In the genomic region with DNA sequence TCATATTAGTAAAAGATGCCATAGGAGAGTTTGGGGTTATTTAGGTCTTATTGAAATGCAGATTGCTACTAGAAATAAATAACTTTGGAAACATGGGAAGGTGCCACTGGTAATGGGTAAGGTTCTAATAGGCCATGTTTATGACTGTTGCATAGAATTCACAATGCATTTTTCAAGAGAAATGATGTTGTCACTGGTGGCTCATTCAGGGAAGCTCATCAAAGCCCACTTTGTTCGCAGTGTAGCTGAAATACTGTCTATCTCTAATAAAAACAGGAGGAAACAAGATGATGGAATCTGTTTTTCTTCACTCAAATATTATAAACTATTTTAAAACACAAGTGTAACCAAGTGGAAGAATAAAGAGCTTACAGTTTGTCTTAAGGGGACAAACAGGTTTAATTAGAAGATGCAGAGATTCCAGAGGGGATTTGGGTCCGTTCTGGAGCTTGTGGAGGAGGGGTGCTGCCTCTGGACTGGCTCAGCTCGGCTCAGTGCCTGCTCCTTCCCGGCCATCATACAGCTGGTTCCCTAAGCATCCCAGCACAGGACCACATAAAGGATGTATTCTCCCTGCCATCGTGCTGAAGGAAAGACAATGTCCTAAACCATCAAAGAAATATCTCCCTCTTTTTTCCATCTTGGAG, we compare ENCODE assay signal across 20 cellular contexts. TPM values are rescaled to one million over a fixed set of nuclear protein-coding genes. Genes with fewer than 3 reads are reported as not detected.
DNase-seq lines count a peak whose midpoint lies in the region; ATAC-seq and TF ChIP-seq lines count a peak whose summit lies in the region.
"Had no signal": no experiment of that assay in that cellular context is flagged by ENCODE, and none has a peak within 500 bp of the region (broad histone marks: within the 10 kb centered on the region; RNA-seq: fewer than 3 reads in every experiment).

No MANE protein-coding gene starts in this region.

- H3K4me2 ChIP-seq in parathyroid adenoma (ENCODE audit: low read length), result no peak overlapping the region
- no peak overlapping the region for H3K4me2 ChIP-seq in H9 (ENCODE audit: insufficient read depth, insufficient read length, low read length)

- H3K36me3 Mint-ChIP-seq in activated naive CD4-positive, alpha-beta T cell treated with anti-CD3 and anti-CD28 coated beads, Interleukin-2, amount 10 ng/mL, durations not matched to agents 7 days and 5 days, result no peaks in the 10 kb centered on the region
- H3K36me3 Mint-ChIP-seq in H9 (ENCODE audit: insufficient read depth in 1 of 3, low read depth in 3 of 3), result no peaks in the 10 kb centered on the region; a peak in 1 of 7 replicates
- H3K36me3 Mint-ChIP-seq in activated CD8-positive, alpha-beta T cell treated with anti-CD3 and anti-CD28 coated beads, Interleukin-2, amount 10 ng/mL, durations not matched to agents 7 days and 5 days (ENCODE audit: low read depth), result no peaks in the 10 kb centered on the region
- H3K36me3 Mint-ChIP-seq: CD8-positive, alpha-beta memory T cell had no signal

- H3K4me3 Mint-ChIP-seq in activated naive CD4-positive, alpha-beta T cell treated with anti-CD3 and anti-CD28 coated beads, Interleukin-2, amount 10 ng/mL, durations not matched to agents 7 days and 5 days, result no peak overlapping the region
- H3K4me3 Mint-ChIP-seq in H9, result no peak overlapping the region
- H3K4me3 Mint-ChIP-seq in activated CD8-positive, alpha-beta T cell treated with anti-CD3 and anti-CD28 coated beads, Interleukin-2, amount 10 ng/mL, durations not matched to agents 7 days and 5 days, result no peak overlapping the region
- H3K4me3 Mint-ChIP-seq: CD8-positive, alpha-beta memory T cell had no signal

- H2BK20ac ChIP-seq in H9 (ENCODE audit: low read depth, low read length, poor library complexity, severe bottlenecking), result no peak overlapping the region

- H3K27ac ChIP-seq in WERI-Rb-1, result no peak overlapping the region
- no peak overlapping the region for H3K27ac ChIP-seq in parathyroid adenoma
- no peak overlapping the region for H3K27ac ChIP-seq in H9 (ENCODE audit: insufficient read length, low read depth, low read length)
- H3K27ac ChIP-seq: SK-N-MC had no signal

- H4K91ac ChIP-seq in H9 (ENCODE audit: insufficient read length, low read depth, low read length), result no peak overlapping the region

- H3K27me3 ChIP-seq in WERI-Rb-1 (ENCODE audit: insufficient read depth, low read depth, severe bottlenecking) (no peaks in the 10 kb centered on the region), parathyroid adenoma (ENCODE audit: control insufficient read depth, insufficient read depth, low read length) (no peaks in the 10 kb centered on the region), H9 (ENCODE audit: insufficient read depth, low read length) (no peaks in the 10 kb centered on the region)

- peaks cover 3% of the 10 kb centered on the region for H3K4me1 Mint-ChIP-seq in activated naive CD4-positive, alpha-beta T cell treated with anti-CD3 and anti-CD28 coated beads, Interleukin-2, amount 10 ng/mL, durations not matched to agents 7 days and 5 days
- peaks cover 47 to 53% of the 10 kb centered on the region in 2 experiments for H3K4me1 Mint-ChIP-seq in H9
- H3K4me1 Mint-ChIP-seq in activated CD8-positive, alpha-beta T cell treated with anti-CD3 and anti-CD28 coated beads, Interleukin-2, amount 10 ng/mL, durations not matched to agents 7 days and 5 days (ENCODE audit: low read depth), result peaks cover 2% of the 10 kb centered on the region

- H3K56ac ChIP-seq in H9 (ENCODE audit: insufficient read length, low read depth, low read length), result no peak overlapping the region

- H3K9ac ChIP-seq in parathyroid adenoma, result no peak overlapping the region
- no peak overlapping the region for H3K9ac ChIP-seq in H9 (ENCODE audit: extremely low read depth, insufficient read length, low read length)

- H2BK12ac ChIP-seq in H9 (ENCODE audit: insufficient read length, low read depth, low read length), result no peak overlapping the region

- H2BK120ac ChIP-seq in H9 (ENCODE audit: low read depth, low read length, poor library complexity, severe bottlenecking), result no peak overlapping the region

- no peak overlapping the region for H4K8ac ChIP-seq in H9 (replicated peaks; ENCODE audit: insufficient read length, low read depth, low read length)

- no peaks in the 10 kb centered on the region for H4K20me1 ChIP-seq in H9 (ENCODE audit: control insufficient read depth, insufficient read depth, insufficient read length)

- no peak overlapping the region for H2AK5ac ChIP-seq in H9 (ENCODE audit: insufficient read length, low read length)

- H2AFZ ChIP-seq in parathyroid adenoma, result peak overlapping the region; percentile 38
- no peak overlapping the region for H2AFZ ChIP-seq in H9 (ENCODE audit: low read length)

- no CpG with 5 or more reads among the region's 5 CpGs for WGBS in H9 (ENCODE audit: extremely low coverage, insufficient read length, low lambda C conversion rate)

- no peak overlapping the region for H2BK5ac ChIP-seq in H9 (ENCODE audit: insufficient read length, low read length)

- H3K14ac ChIP-seq in H9 (ENCODE audit: insufficient read depth, low read length), result no peak overlapping the region

- peak; percentile 14 for DNase-seq in WERI-Rb-1
- DNase-seq in globus pallidus (ENCODE audit: low spot score), result peak; percentile 69
- no peak for DNase-seq in activated naive CD4-positive, alpha-beta T cell treated with anti-CD3 and anti-CD28 coated beads, Interleukin-2, amount 10 ng/mL, durations not matched to agents 7 days and 5 days
- DNase-seq in H9, result no peak
- no peak for DNase-seq in activated CD8-positive, alpha-beta T cell treated with anti-CD3 and anti-CD28 coated beads, Interleukin-2, amount 10 ng/mL, durations not matched to agents 7 days and 5 days
- DNase-seq: CD8-positive, alpha-beta memory T cell; GDM1; KBM-7; NCI-H1105; NCI-H2081 treated with DMSO at 0.1 percent for 48 hours; NCI-H446 treated with DMSO at 0.1 percent for 48 hours; NCI-H69; NK-92 treated with Interleukin-12 subunit alpha and Interleukin-12 subunit beta, amount 100 ng/mL, for 24 hours had no signal

- no peak overlapping the region for H3T11ph ChIP-seq in H9 (ENCODE audit: low read length)

- peaks cover 18% of the 10 kb centered on the region for H3K27me3 Mint-ChIP-seq in activated naive CD4-positive, alpha-beta T cell treated with anti-CD3 and anti-CD28 coated beads, Interleukin-2, amount 10 ng/mL, durations not matched to agents 7 days and 5 days
- peaks cover 12% of the 10 kb centered on the region for H3K27me3 Mint-ChIP-seq in H9 (ENCODE audit: low read depth)
- peaks cover 3% of the 10 kb centered on the region for H3K27me3 Mint-ChIP-seq in activated CD8-positive, alpha-beta T cell treated with anti-CD3 and anti-CD28 coated beads, Interleukin-2, amount 10 ng/mL, durations not matched to agents 7 days and 5 days (ENCODE audit: low read depth)

- H3K23me2 ChIP-seq in H9 (ENCODE audit: insufficient read length, low read depth, low read length, poor library complexity, severe bottlenecking), result no peaks in the 10 kb centered on the region

- no peak overlapping the region for H3K27ac Mint-ChIP-seq in activated naive CD4-positive, alpha-beta T cell treated with anti-CD3 and anti-CD28 coated beads, Interleukin-2, amount 10 ng/mL, durations not matched to agents 7 days and 5 days
- H3K27ac Mint-ChIP-seq in H9, result no peak overlapping the region
- no peak overlapping the region for H3K27ac Mint-ChIP-seq in activated CD8-positive, alpha-beta T cell treated with anti-CD3 and anti-CD28 coated beads, Interleukin-2, amount 10 ng/mL, durations not matched to agents 7 days and 5 days

- no peaks in the 10 kb centered on the region for H3K9me3 Mint-ChIP-seq in activated naive CD4-positive, alpha-beta T cell treated with anti-CD3 and anti-CD28 coated beads, Interleukin-2, amount 10 ng/mL, durations not matched to agents 7 days and 5 days
- peaks cover 0 to 2% of the 10 kb centered on the region in 2 experiments; a peak in 1 of 5 replicates for H3K9me3 Mint-ChIP-seq in H9
- no peaks in the 10 kb centered on the region for H3K9me3 Mint-ChIP-seq in activated CD8-positive, alpha-beta T cell treated with anti-CD3 and anti-CD28 coated beads, Interleukin-2, amount 10 ng/mL, durations not matched to agents 7 days and 5 days (ENCODE audit: insufficient read depth)
- H3K9me3 Mint-ChIP-seq: CD8-positive, alpha-beta memory T cell had no signal

- H3K18ac ChIP-seq in H9 (ENCODE audit: insufficient read length, low read depth, low read length), result no peak overlapping the region

- POLR2A ChIA-PET in activated CD8-positive, alpha-beta T cell treated with anti-CD3 and anti-CD28 coated beads, Interleukin-2, amount 10 ng/mL, durations not matched to agents 7 days and 5 days (lab: Charles Lee), result no interaction called here

- no peak for TF ChIP-seq CTCF in WERI-Rb-1 (IDR thresholded peaks at IDR 0.05; ENCODE audit: low read depth, low read length)
- TF ChIP-seq CTCF in parathyroid adenoma (IDR thresholded peaks at IDR 0.05), result no peak
- TF ChIP-seq CTCF in H9 (conservative IDR thresholded peaks at IDR 0.05), result no peak

- ATAC-seq in activated CD8-positive, alpha-beta T cell treated with anti-CD3 and anti-CD28 coated beads, Interleukin-2, amount 10 ng/mL, durations not matched to agents 7 days and 5 days, result no peak
- ATAC-seq in GM19467 (IDR thresholded peaks at IDR 0.05; ENCODE audit: unreplicated experiment), result no peak
- ATAC-seq: HepG2 had no signal

- no peak overlapping the region for H3K23ac ChIP-seq in H9 (ENCODE audit: insufficient read length, low read depth, low read length)

- H3K79me2 ChIP-seq in parathyroid adenoma (no peaks in the 10 kb centered on the region), H9 (ENCODE audit: insufficient read depth, low read length) (no peaks in the 10 kb centered on the region)

- no peak overlapping the region for H3K4me3 ChIP-seq in WERI-Rb-1 (ENCODE audit: low read depth, low read length)
- H3K4me3 ChIP-seq in parathyroid adenoma (ENCODE audit: low read depth, low read length), result no peak overlapping the region
- H3K4me3 ChIP-seq: SK-N-MC had no signal

- no peak overlapping the region for H4K5ac ChIP-seq in H9 (ENCODE audit: insufficient read length, low read depth, low read length)

- no peak overlapping the region for H3K4ac ChIP-seq in H9 (ENCODE audit: low read depth, low read length)

- no peak overlapping the region for H2BK15ac ChIP-seq in H9 (ENCODE audit: low read depth, low read length)

- CTCF ChIA-PET in activated naive CD4-positive, alpha-beta T cell treated with anti-CD3 and anti-CD28 coated beads, Interleukin-2, amount 10 ng/mL, durations not matched to agents 7 days and 5 days (lab: Charles Lee), result interaction anchor here (1.1 to 5.4 kb wide), 4 partner anchors 9 to 322 kb away, joined by 3 to 45 read pairs (median 10); no protein-coding TSS in a partner anchor
- CTCF ChIA-PET in activated CD8-positive, alpha-beta T cell treated with anti-CD3 and anti-CD28 coated beads, Interleukin-2, amount 10 ng/mL, durations not matched to agents 7 days and 5 days (lab: Charles Lee), result interaction anchor here (1.1 to 5.6 kb wide), 8 partner anchors 16 to 375 kb away, joined by 3 to 43 read pairs (median 5); no protein-coding TSS in a partner anchor

- H3K79me1 ChIP-seq in H9 (ENCODE audit: insufficient read depth, low read depth, low read length, poor library complexity, severe bottlenecking), result no peaks in the 10 kb centered on the region

- H3K9me3 ChIP-seq in WERI-Rb-1 (ENCODE audit: severe bottlenecking) (no peaks in the 10 kb centered on the region), parathyroid adenoma (ENCODE audit: control insufficient read depth, low read length) (no peaks in the 10 kb centered on the region), H9 (ENCODE audit: control insufficient read depth, low read depth, low read length) (no peaks in the 10 kb centered on the region)

- H3K36me3 ChIP-seq in WERI-Rb-1 (no peaks in the 10 kb centered on the region), parathyroid adenoma (ENCODE audit: control insufficient read depth, insufficient read depth, low read length) (no peaks in the 10 kb centered on the region)

- no peaks in the 10 kb centered on the region for H3K4me1 ChIP-seq in parathyroid adenoma
- H3K4me1 ChIP-seq in H9 (ENCODE audit: insufficient read depth, low read length), result peaks cover 4% of the 10 kb centered on the region; the same call in 1 of the 2 replicates

RNA-seq across cellular contexts. Expression of gene OPALIN, which starts 20.4 kb away (rescaled TPM):
- total RNA-seq in H9 (2021), result not detected in 2 replicates
- not detected for total RNA-seq in activated CD8-positive, alpha-beta T cell treated with anti-CD3 and anti-CD28 coated beads, Interleukin-2, amount 10 ng/mL, durations not matched to agents 7 days and 5 days
- total RNA-seq: CD8-positive, alpha-beta memory T cell; Daoy; H4; HepG2; Right ventricle myocardium inferior had no signal

RNA-seq across cellular contexts. Expression of gene DNTT, which starts 34.2 kb away (rescaled TPM):
- total RNA-seq in H9 (2021), result not detected in 2 replicates
- total RNA-seq in activated CD8-positive, alpha-beta T cell treated with anti-CD3 and anti-CD28 coated beads, Interleukin-2, amount 10 ng/mL, durations not matched to agents 7 days and 5 days, result not detected
- total RNA-seq: CD8-positive, alpha-beta memory T cell; Daoy; H4; HepG2; Right ventricle myocardium inferior had no signal

Comparison
In these comparisons a context has a peak if more than half of its experiments do, and no peak if none do; other contexts are left out.
1. DNase-seq: peak in WERI-Rb-1 (single experiment) and globus pallidus (single experiment); none in activated naive CD4-positive, alpha-beta T cell treated with anti-CD3 and anti-CD28 coated beads, Interleukin-2, amount 10 ng/mL, durations not matched to agents 7 days and 5 days (single experiment), H9 (single experiment) and activated CD8-positive, alpha-beta T cell treated with anti-CD3 and anti-CD28 coated beads, Interleukin-2, amount 10 ng/mL, durations not matched to agents 7 days and 5 days (single experiment).